16 cellular contexts compared by ENCODE assay signal in the genomic region with DNA sequence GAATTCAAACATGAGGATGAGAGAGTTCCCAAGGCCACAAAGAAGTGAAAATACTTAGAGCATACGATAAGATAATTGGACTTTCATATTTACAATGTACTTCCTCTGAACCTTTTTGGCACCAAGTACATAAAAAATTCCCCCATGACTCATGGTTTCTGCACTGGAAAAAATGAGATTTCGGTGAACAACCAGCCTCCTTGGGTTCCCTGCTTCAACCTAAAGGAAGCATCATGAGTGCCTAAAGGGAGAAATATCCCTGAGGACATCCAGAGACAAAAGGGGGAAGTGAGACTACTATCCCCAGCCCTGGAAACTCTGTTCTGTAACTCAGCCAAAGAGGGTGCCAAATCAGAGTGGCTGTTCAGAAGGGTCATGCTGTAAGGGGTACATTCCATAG.
DNase-seq lines count a peak whose midpoint lies in the region; ATAC-seq and TF ChIP-seq lines count a peak whose summit lies in the region.
"Had no signal": no experiment of that assay in that cellular context is flagged by ENCODE, and none has a peak within 500 bp of the region (broad histone marks: within the 10 kb centered on the region; RNA-seq: fewer than 3 reads in every experiment).

No MANE protein-coding gene starts in this region.

- H3K4me3 ChIP-seq in OCI-LY3 (ENCODE audit: low read length) = no peak overlapping the region
- H3K4me3 ChIP-seq: sigmoid colon had no signal

- no peaks in the 10 kb centered on the region for H3K36me3 Mint-ChIP-seq in chondrocyte (ENCODE audit: low read depth)

- H3K36me3 ChIP-seq in OCI-LY3 (replicated peaks; ENCODE audit: low read depth, low read length) = no peaks in the 10 kb centered on the region
- H3K36me3 ChIP-seq: sigmoid colon had no signal

- no peak overlapping the region for H3K27ac ChIP-seq in OCI-LY3 (ENCODE audit: low read length)
- H3K27ac ChIP-seq: sigmoid colon had no signal

- no peaks in the 10 kb centered on the region for H3K9me3 ChIP-seq in OCI-LY3 (ENCODE audit: insufficient read depth, low read length)

- peaks cover 3% of the 10 kb centered on the region for H3K27me3 Mint-ChIP-seq in chondrocyte (ENCODE audit: low read depth)

- no peaks in the 10 kb centered on the region for H3K27me3 ChIP-seq in OCI-LY3 (ENCODE audit: low read depth, low read length)
- H3K27me3 ChIP-seq: sigmoid colon had no signal

- H3K4me1 Mint-ChIP-seq in chondrocyte (ENCODE audit: low read depth) = no peaks in the 10 kb centered on the region

- ATAC-seq in GM18870 (IDR thresholded peaks at IDR 0.05; ENCODE audit: unreplicated experiment) (peak; percentile 40), HG02884 (IDR thresholded peaks at IDR 0.05; ENCODE audit: unreplicated experiment) (peak; percentile 53)
- ATAC-seq: left lobe of liver had no signal

- H3K79me2 ChIP-seq in OCI-LY3 (ENCODE audit: low read length) = no peaks in the 10 kb centered on the region

- DNase-seq in iris pigment epithelial cell (ENCODE audit: low read depth) (peak; percentile 27), chondrocyte (ENCODE audit: low spot score) (no peak), midbrain (lab: John Stamatoyannopoulos, UW) (no peak), C1 segment of cervical spinal cord (lab: John Stamatoyannopoulos, UW) (no peak)
- DNase-seq: activated CD4-positive, CD25-positive, alpha-beta regulatory T cell treated with anti-CD3 and anti-CD28 coated beads, Interleukin-2, amount 50 U/mL, for 72 hours; NCI-H1048; NCI-H2107; NCI-H774; Right ventricle myocardium superior; sigmoid colon; stimulated activated CD4-positive, alpha-beta T cell treated with anti-CD3 and anti-CD28 coated beads, Interleukin-4, amount 100 ng/mL, for 4 hours had no signal

- H3K27ac Mint-ChIP-seq in chondrocyte (ENCODE audit: unreplicated experiment) = no peak overlapping the region
- H3K27ac Mint-ChIP-seq: T-helper 1 cell treated with Interleukin-12 subunit alpha and Interleukin-12 subunit beta and Interleukin-4 antibody, amounts not matched to agents 30 μg/mL and 1 μg/mL, for 36 hours had no signal

- H3K9ac ChIP-seq in OCI-LY3 (ENCODE audit: low read length) = no peak overlapping the region

- no peak overlapping the region for H2AFZ ChIP-seq in OCI-LY3 (ENCODE audit: low read depth, low read length)

- no peaks in the 10 kb centered on the region for H4K20me1 ChIP-seq in OCI-LY3 (ENCODE audit: insufficient read depth, low read length)

- peak overlapping the region; percentile 27 for H3K4me2 ChIP-seq in OCI-LY3 (ENCODE audit: low read length)

- H3K4me3 Mint-ChIP-seq in chondrocyte (ENCODE audit: unreplicated experiment) = no peak overlapping the region
- H3K4me3 Mint-ChIP-seq: T-helper 1 cell treated with Interleukin-12 subunit alpha and Interleukin-12 subunit beta and Interleukin-4 antibody, amounts not matched to agents 30 μg/mL and 1 μg/mL, for 36 hours had no signal

- TF ChIP-seq CTCF in OCI-LY3 (IDR thresholded peaks at IDR 0.05; ENCODE audit: low read depth, low read length) = no peak
- TF ChIP-seq CTCF in chondrocyte (IDR thresholded peaks at IDR 0.05) = no peak

- H3K9me3 Mint-ChIP-seq in chondrocyte (ENCODE audit: low read depth) = no peaks in the 10 kb centered on the region
- H3K9me3 Mint-ChIP-seq: T-helper 1 cell treated with Interleukin-12 subunit alpha and Interleukin-12 subunit beta and Interleukin-4 antibody, amounts not matched to agents 30 μg/mL and 1 μg/mL, for 36 hours had no signal

- peaks cover 20% of the 10 kb centered on the region for H3K4me1 ChIP-seq in OCI-LY3 (ENCODE audit: low read length)
- H3K4me1 ChIP-seq: sigmoid colon had no signal
